8 cellular contexts compared by ENCODE assay signal in the genomic region with DNA sequence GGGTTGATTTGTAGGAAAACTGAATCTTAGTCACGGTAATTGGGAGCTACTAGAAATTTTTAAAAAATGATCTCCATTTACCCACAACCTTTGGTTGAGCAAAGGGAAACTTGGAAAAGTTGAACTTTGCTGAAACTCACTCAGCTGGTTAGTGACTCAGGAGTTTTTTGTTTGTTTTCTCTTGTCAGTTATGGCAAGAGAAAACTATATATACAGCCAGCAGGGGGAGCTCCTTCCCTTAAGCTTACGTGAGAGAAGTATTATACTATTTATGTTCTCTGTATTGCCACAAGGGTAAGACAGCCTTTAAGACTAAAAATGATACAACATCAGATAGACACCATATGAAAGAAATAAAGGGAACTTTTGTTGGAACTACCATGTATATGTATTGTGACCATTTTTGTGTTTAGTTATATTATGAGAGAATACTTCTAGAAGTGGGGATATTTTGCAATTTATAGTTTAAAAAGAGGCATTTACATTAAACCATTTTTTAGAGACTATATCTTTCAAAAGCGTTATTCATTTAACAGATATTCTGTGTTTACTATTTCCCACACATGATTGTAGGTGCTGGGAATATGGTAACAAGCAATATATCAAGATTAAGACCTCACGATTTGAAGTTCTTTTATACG. TPM values are rescaled to one million over a fixed set of nuclear protein-coding genes. Genes with fewer than 3 reads are reported as not detected.
DNase-seq lines count a peak whose midpoint lies in the region; ATAC-seq, FAIRE-seq and TF ChIP-seq lines count a peak whose summit lies in the region.

No MANE protein-coding gene starts in this region.

- peaks cover 0 to 17% (median 0%) of the 10 kb centered on the region in 3 donors for H3K4me1 ChIP-seq in esophagus squamous epithelium

- peak overlapping the region in 1 of 4 donors; percentile 23 for H3K27ac ChIP-seq in esophagus squamous epithelium

- TF ChIP-seq POLR2A in esophagus squamous epithelium (IDR thresholded peaks at IDR 0.05) = no peak

- H3K9me3 Mint-ChIP-seq in activated CD4-positive, alpha-beta memory T cell treated with anti-CD3 and anti-CD28 coated beads for 36 hours = no peaks in the 10 kb centered on the region
- H3K9me3 Mint-ChIP-seq in nephron progenitor cell = no peaks in the 10 kb centered on the region

- H3K27ac Mint-ChIP-seq in activated CD4-positive, alpha-beta memory T cell treated with anti-CD3 and anti-CD28 coated beads for 36 hours = no peak overlapping the region
- H3K27ac Mint-ChIP-seq in nephron progenitor cell = no peak overlapping the region

- CTCF ChIA-PET in activated CD4-positive, alpha-beta memory T cell treated with anti-CD3 and anti-CD28 coated beads for 36 hours (lab: Charles Lee) = interaction anchor here (0.6 to 2.8 kb wide), 44 partner anchors 9 to 1952 kb away, joined by 3 to 30 read pairs (median 4); partner anchors contain the start of genes LEMD3 and TBC1D30

- WGBS in esophagus squamous epithelium, 2 donors = 48% methylated on average over 5 of the region's 5 CpGs

- DNase-seq in DMS53 (lab: John Stamatoyannopoulos, UW) = peak; percentile 97
- peak; percentile 80 for DNase-seq in HS-5 (ENCODE audit: low read depth)
- peak; percentile 81 for DNase-seq in NCI-H774 (lab: John Stamatoyannopoulos, UW)
- peak; percentile 53 for DNase-seq in activated CD4-positive, alpha-beta memory T cell treated with anti-CD3 and anti-CD28 coated beads for 36 hours
- peak; percentile 6 for DNase-seq in esophagus squamous epithelium (lab: John Stamatoyannopoulos, UW)
- peak; percentile 57 for DNase-seq in nephron progenitor cell
- DNase-seq in urothelium cell line (ENCODE audit: low spot score) = peak; percentile 71

- ATAC-seq in GM21447 (IDR thresholded peaks at IDR 0.05; ENCODE audit: unreplicated experiment) = peak; percentile 76

- peaks cover 0 to 13% (median 0%) of the 10 kb centered on the region in 4 donors for H3K27me3 ChIP-seq in esophagus squamous epithelium

- H3K4me3 Mint-ChIP-seq in activated CD4-positive, alpha-beta memory T cell treated with anti-CD3 and anti-CD28 coated beads for 36 hours = no peak overlapping the region
- no peak overlapping the region for H3K4me3 Mint-ChIP-seq in nephron progenitor cell

- H3K9me3 ChIP-seq in esophagus squamous epithelium = no peaks in the 10 kb centered on the region

- no peak overlapping the region for H3K4me3 ChIP-seq in esophagus squamous epithelium

- H3K36me3 Mint-ChIP-seq in activated CD4-positive, alpha-beta memory T cell treated with anti-CD3 and anti-CD28 coated beads for 36 hours = no peaks in the 10 kb centered on the region
- no peaks in the 10 kb centered on the region for H3K36me3 Mint-ChIP-seq in nephron progenitor cell (ENCODE audit: low read depth)

- no peak for FAIRE-seq in urothelium cell line (lab: Jason Lieb, UNC)

- POLR2A ChIA-PET in activated CD4-positive, alpha-beta memory T cell treated with anti-CD3 and anti-CD28 coated beads for 36 hours (lab: Charles Lee) = no interaction called here

- H3K36me3 ChIP-seq in esophagus squamous epithelium = no peaks in the 10 kb centered on the region

- intact Hi-C loops in activated CD4-positive, alpha-beta memory T cell treated with anti-CD3 and anti-CD28 coated beads for 36 hours (cut with micrococcal nuclease) = loop anchor here (1.0 to 2.0 kb wide), 3 partner anchors 30 to 327 kb away; no protein-coding TSS in a partner anchor
- intact Hi-C loops in esophagus squamous epithelium (cut with DNase I) = no loop called here

- no peaks in the 10 kb centered on the region for H3K4me1 Mint-ChIP-seq in activated CD4-positive, alpha-beta memory T cell treated with anti-CD3 and anti-CD28 coated beads for 36 hours (ENCODE audit: low read depth)
- peaks cover 9% of the 10 kb centered on the region for H3K4me1 Mint-ChIP-seq in nephron progenitor cell

- H3K27me3 Mint-ChIP-seq in activated CD4-positive, alpha-beta memory T cell treated with anti-CD3 and anti-CD28 coated beads for 36 hours = peaks cover 13% of the 10 kb centered on the region
- peaks cover 25% of the 10 kb centered on the region for H3K27me3 Mint-ChIP-seq in nephron progenitor cell (ENCODE audit: low read depth, poor library complexity)

- TF ChIP-seq CTCF in esophagus squamous epithelium (IDR thresholded peaks at IDR 0.05) = peak; percentile 56 to 82 (median 78)
- peak; percentile 81 for TF ChIP-seq CTCF in nephron progenitor cell (IDR thresholded peaks at IDR 0.05)

RNA-seq across cellular contexts. Expression of gene TBC1D30, which starts 28.1 kb away (rescaled TPM):
- total RNA-seq in activated CD4-positive, alpha-beta memory T cell treated with anti-CD3 and anti-CD28 coated beads for 36 hours = under 1 TPM in 1 of 2 experiments, not detected in 1; 0.36 TPM
- total RNA-seq in esophagus squamous epithelium = 1 to 10 TPM; 1.8 to 8.0 (median 3.5) TPM

RNA-seq across cellular contexts. Expression of gene GNS, which starts 37.1 kb away (rescaled TPM):
- total RNA-seq in activated CD4-positive, alpha-beta memory T cell treated with anti-CD3 and anti-CD28 coated beads for 36 hours = 10 to 100 TPM; 21.2 to 23.1 TPM
- total RNA-seq in esophagus squamous epithelium = 10 to 100 TPM; 18.9 to 55.5 (median 35.5) TPM

Comparison
In these comparisons a context has a peak if more than half of its experiments do, and no peak if none do; other contexts are left out.
1. DNase-seq: peak in every context shown above with its lines; median percentile 97 in DMS53; 81 in NCI-H774; 80 in HS-5; 71 in urothelium cell line; 57 in nephron progenitor cell; 53 in activated CD4-positive, alpha-beta memory T cell treated with anti-CD3 and anti-CD28 coated beads for 36 hours; 6 in esophagus squamous epithelium.